ENCODE assay signal across 8 cellular contexts in the genomic region with DNA sequence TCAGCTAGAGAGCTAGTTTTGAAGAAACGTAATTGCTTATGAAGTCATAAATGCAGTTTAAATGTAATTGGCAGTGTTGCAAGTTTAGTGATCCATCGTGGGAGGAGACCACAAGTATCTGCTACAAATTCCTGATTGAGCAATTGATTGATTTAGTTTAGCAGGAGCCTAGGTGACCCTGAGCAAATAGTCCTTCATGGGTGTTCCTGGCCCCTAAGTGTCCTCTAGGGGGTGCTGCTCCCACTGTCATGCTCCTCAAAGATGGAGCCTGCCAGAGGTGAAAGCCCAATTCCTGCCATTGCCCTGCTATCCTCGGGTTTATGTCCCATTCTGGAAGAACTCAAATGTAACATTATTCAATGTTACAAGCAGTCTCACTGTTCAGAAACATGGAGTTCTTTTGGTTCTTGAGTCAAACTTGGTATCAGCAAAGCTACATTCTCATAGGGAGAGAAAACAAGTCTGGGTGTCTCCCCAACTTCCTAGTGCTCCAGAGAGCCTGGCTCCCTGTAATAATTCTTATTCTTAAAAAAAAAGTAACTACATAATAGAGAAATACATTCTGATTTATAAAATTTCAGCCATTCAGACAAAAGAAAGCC. TPM values are rescaled to one million over a fixed set of nuclear protein-coding genes. Genes with fewer than 3 reads are reported as not detected.
A peak's percentile ranks its signal among the peaks of the same experiment; 100 is the strongest.
DNase-seq lines count a peak whose midpoint lies in the region; ATAC-seq and TF ChIP-seq lines count a peak whose summit lies in the region.

No MANE protein-coding gene starts in this region.

- in situ Hi-C loops in Panc1 (cut with HindIII; ENCODE audit: low pct_unique_long_range_greater_than_20kb, low sequenced_read_pairs), result no loop called here
- in situ Hi-C loops in transverse colon (cut with MboI; ENCODE audit: low pct_ligation_motif_present in 1 of 4, low pct_unique_long_range_greater_than_20kb in 1 of 4, low sequenced_read_pairs in 3 of 4), result loop anchor here in 2 of 4 donors (10.0 to 25.0 kb wide), 2 partner anchors 124 to 137 kb away; a partner anchor contains a TSS

- intact Hi-C loops in Panc1 (cut with micrococcal nuclease; ENCODE audit: unreplicated experiment) (no loop called here), ovary (cut with DNase I) (no loop called here), transverse colon (cut with DNase I; ENCODE audit: low total_unique reads) (no loop called here)

- no peaks in the 10 kb centered on the region for H3K36me3 ChIP-seq in Panc1 (ENCODE audit: control insufficient read depth, insufficient read depth, low read length)
- H3K36me3 ChIP-seq in ovary, result no peaks in the 10 kb centered on the region
- H3K36me3 ChIP-seq in transverse colon, result no peaks in the 10 kb centered on the region

- no TSS peak for BruUV-seq in Panc1 (replicated peaks; lab: Mats Ljungman, UMichigan)

- peak; percentile 92 for TF ChIP-seq CTCF in Panc1 (IDR thresholded peaks at IDR 0.05)
- TF ChIP-seq CTCF in foreskin keratinocyte (conservative IDR thresholded peaks at IDR 0.05), result peak; percentile 77
- TF ChIP-seq CTCF in ovary (IDR thresholded peaks at IDR 0.05), result peak in 1 of 3 donors; percentile 37
- TF ChIP-seq CTCF in transverse colon (IDR thresholded peaks at IDR 0.05), result peak; percentile 59 to 76 (median 70)

- no peaks in the 10 kb centered on the region for H3K9me3 ChIP-seq in Panc1 (ENCODE audit: control insufficient read depth, insufficient read depth, low read depth, low read length)
- H3K9me3 ChIP-seq in ovary, result no peaks in the 10 kb centered on the region
- H3K9me3 ChIP-seq in transverse colon, result no peaks in the 10 kb centered on the region

- no peaks in the 10 kb centered on the region for H3K27me3 ChIP-seq in Panc1 (ENCODE audit: control insufficient read depth, insufficient read depth, low read length)
- H3K27me3 ChIP-seq in foreskin keratinocyte, result no peaks in the 10 kb centered on the region
- H3K27me3 ChIP-seq in ovary, result no peaks in the 10 kb centered on the region
- H3K27me3 ChIP-seq in transverse colon, result no peaks in the 10 kb centered on the region

- 35 to 47% (median 45%) methylated on average over 3 of the region's 3 CpGs for WGBS in ovary, 3 donors
- 45 to 65% methylated on average over 2 to 3 of the region's 3 CpGs for WGBS in transverse colon (ENCODE audit: low coverage in 1 of 2), 2 donors

- H3K4me3 ChIP-seq in Panc1 (ENCODE audit: low read depth in 2 of 2, low read length in 2 of 2), result no peak overlapping the region
- H3K4me3 ChIP-seq in ovary, result no peak overlapping the region
- no peak overlapping the region for H3K4me3 ChIP-seq in transverse colon

- CTCF ChIA-PET in Panc1 (lab: Charles Lee), result no interaction called here

- peak; percentile 82 for DNase-seq in GM03348 (ENCODE audit: low spot score)
- DNase-seq in HPDE6-E6E7 (ENCODE audit: extremely low spot score), result peak; percentile 32
- DNase-seq in Panc1 (ENCODE audit: low read depth, low spot score), result peak; percentile 58
- DNase-seq in activated T-cell treated with anti-CD3 and anti-CD28 coated beads, Interleukin-2, amount 50 U/mL, for 48 hours, result peak; percentile 77 to 79
- peak in 1 of 2 donors; percentile 26 for DNase-seq in foreskin keratinocyte
- peak; percentile 10 to 49 (median 31) for DNase-seq in ovary
- DNase-seq in transverse colon, result peak; percentile 75

- H3K27ac ChIP-seq in Panc1 (ENCODE audit: low read length) (no peak overlapping the region), foreskin keratinocyte (no peak overlapping the region), ovary (no peak overlapping the region), transverse colon (no peak overlapping the region)

- POLR2A ChIA-PET in Panc1 (lab: Charles Lee), result no interaction called here

- no peak for TF ChIP-seq EP300 in ovary (IDR thresholded peaks at IDR 0.05)
- no peak for TF ChIP-seq EP300 in transverse colon (IDR thresholded peaks at IDR 0.05; ENCODE audit: low read depth)

- TF ChIP-seq POLR2A in ovary (IDR thresholded peaks at IDR 0.05), result no peak
- TF ChIP-seq POLR2A in transverse colon (IDR thresholded peaks at IDR 0.05), result no peak

- no peaks in the 10 kb centered on the region for H3K4me1 ChIP-seq in Panc1 (ENCODE audit: control insufficient read depth, insufficient read depth, low read length)
- no peaks in the 10 kb centered on the region for H3K4me1 ChIP-seq in foreskin keratinocyte
- no peaks in the 10 kb centered on the region for H3K4me1 ChIP-seq in ovary (ENCODE audit: insufficient read depth)
- H3K4me1 ChIP-seq in transverse colon, result no peaks in the 10 kb centered on the region

- ATAC-seq in Panc1, result peak; percentile 76
- peak; percentile 50 for ATAC-seq in foreskin keratinocyte
- no peak for ATAC-seq in HG03521 (IDR thresholded peaks at IDR 0.05; ENCODE audit: unreplicated experiment)

RNA-seq across cellular contexts. Expression of a gene that starts 29.8 kb away (rescaled TPM):
- total RNA-seq in Panc1 (2021; ENCODE audit: unreplicated experiment) (40.0 TPM), foreskin keratinocyte (26.6 and 28.3 TPM in 2 replicates), ovary (10 to 100 TPM; 24.6 to 41.1 (median 28.5) TPM), transverse colon (10 to 100 TPM; 33.3 to 52.1 (median 48.0) TPM)
- polyA plus RNA-seq in Panc1 (2012; ENCODE audit: insufficient read length), result 14.4 TPM
- polyA plus RNA-seq in foreskin keratinocyte (5.7 and 6.4 TPM in 2 replicates), ovary (10 to 100 TPM in 1 of 2 donors, 1 to 10 TPM in 1; 8.6 to 11.3 TPM)
